In the genomic region with DNA sequence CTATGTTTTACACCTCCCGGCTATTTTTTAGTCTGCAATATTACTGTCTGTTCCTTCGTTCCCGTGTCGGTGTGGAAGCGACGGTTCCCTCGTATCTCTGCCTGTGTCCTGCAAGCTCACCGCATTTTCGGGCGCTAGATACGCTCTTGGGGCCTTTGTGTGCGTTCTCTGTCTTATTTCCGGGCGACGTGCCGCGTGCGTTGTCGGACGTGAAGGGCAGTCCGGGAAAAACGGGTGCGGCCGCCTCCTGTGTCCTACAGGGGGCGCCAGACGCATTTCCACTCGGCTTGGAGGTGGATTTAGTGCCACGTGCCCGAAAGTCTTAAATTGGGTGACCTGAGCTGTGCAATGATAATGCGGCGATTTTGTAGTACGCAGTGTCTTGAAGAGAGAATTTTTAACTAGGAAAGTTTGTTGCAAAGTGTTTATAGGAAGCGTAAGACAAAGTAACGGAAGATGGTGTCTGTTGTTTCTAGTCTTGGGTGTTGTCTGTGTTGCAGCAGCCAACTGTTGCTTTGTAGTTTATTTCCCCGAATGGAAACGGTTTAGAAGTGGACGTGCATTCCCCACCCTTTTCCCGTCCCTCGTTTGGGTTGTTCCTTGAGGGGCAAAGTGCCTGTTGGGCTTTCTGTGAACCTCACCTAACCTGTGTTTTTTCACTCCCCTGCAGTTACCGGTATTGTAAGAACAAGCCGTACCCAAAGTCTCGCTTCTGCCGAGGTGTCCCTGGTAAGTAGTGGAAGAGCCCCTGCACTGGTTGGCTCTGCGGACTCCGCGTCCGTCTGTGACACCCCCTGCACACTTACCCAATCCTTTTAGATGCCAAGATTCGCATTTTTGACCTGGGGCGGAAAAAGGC, we compare ENCODE assay signal across 8 cellular contexts. TPM values are rescaled to one million over a fixed set of nuclear protein-coding genes. Genes with fewer than 3 reads are reported as not detected.
DNase-seq lines count a peak whose midpoint lies in the region; ATAC-seq and TF ChIP-seq lines count a peak whose summit lies in the region.

No MANE protein-coding gene starts in this region.

- no peaks in the 10 kb centered on the region for H3K27me3 ChIP-seq in endodermal cell (ENCODE audit: control insufficient read depth, insufficient read depth, low read length, poor library complexity, severe bottlenecking)

- H3K9me3 Mint-ChIP-seq in endodermal cell = peaks cover 62% of the 10 kb centered on the region

- H3K4me1 ChIP-seq in endodermal cell (ENCODE audit: control insufficient read depth, insufficient read depth, low read length) (no peaks in the 10 kb centered on the region), mesodermal cell (ENCODE audit: control insufficient read depth, insufficient read depth, low read length, poor library complexity, severe bottlenecking) (no peaks in the 10 kb centered on the region)

- peak overlapping the region; percentile 96 for H3K4me3 ChIP-seq in endodermal cell (ENCODE audit: low read length)
- peak overlapping the region; percentile 65 for H3K4me3 ChIP-seq in mesodermal cell (ENCODE audit: extremely low read depth, insufficient read depth, low read length, poor library complexity, severe bottlenecking)

- H3K9me3 ChIP-seq in endodermal cell (ENCODE audit: control insufficient read depth, low read length) = no peaks in the 10 kb centered on the region
- no peaks in the 10 kb centered on the region for H3K9me3 ChIP-seq in mesodermal cell (ENCODE audit: control insufficient read depth, low read length)

- ATAC-seq in HG03460 (IDR thresholded peaks at IDR 0.05; ENCODE audit: unreplicated experiment) (peak; percentile 24), GM18868 (IDR thresholded peaks at IDR 0.05; ENCODE audit: unreplicated experiment) (no peak)

- H3K4me3 Mint-ChIP-seq in endodermal cell = peak overlapping the region; percentile 91

- peaks cover 22% of the 10 kb centered on the region for H3K36me3 ChIP-seq in endodermal cell (ENCODE audit: control insufficient read depth, insufficient read depth, low read length)
- H3K36me3 ChIP-seq in mesodermal cell (ENCODE audit: control insufficient read depth, insufficient read depth, low read length) = peaks cover 18% of the 10 kb centered on the region

- H3K27me3 Mint-ChIP-seq in endodermal cell (ENCODE audit: insufficient read depth) = no peaks in the 10 kb centered on the region

- peak; percentile 64 for TF ChIP-seq CTCF in GM10248 (IDR thresholded peaks at IDR 0.05; ENCODE audit: control extremely low read depth, extremely low read depth, low read depth, missing control alignments)
- TF ChIP-seq CTCF in endodermal cell (conservative IDR thresholded peaks at IDR 0.05) = peak; percentile 86

- peak overlapping the region; percentile 99 for H3K9ac ChIP-seq in endodermal cell (ENCODE audit: extremely low read depth, low read length, poor library complexity, severe bottlenecking)

- H3K36me3 Mint-ChIP-seq in endodermal cell (ENCODE audit: low read depth) = peaks cover 24% of the 10 kb centered on the region

- peaks cover 5% of the 10 kb centered on the region for H3K4me1 Mint-ChIP-seq in endodermal cell

- POLR2A ChIA-PET in GM10248 (lab: Yijun Ruan, JAX) = interaction anchor here (1.2 to 1.5 kb wide), 2 partner anchors 13 to 91 kb away, joined by 3 to 4 read pairs; partner anchors contain the start of gene SLC10A3

- H3K27ac ChIP-seq in endodermal cell (ENCODE audit: low read depth, low read length) (peak overlapping the region; percentile 96), mesodermal cell (ENCODE audit: low read depth, low read length, severe bottlenecking) (peak overlapping the region; percentile 98)

- CTCF ChIA-PET in GM10248 (lab: Yijun Ruan, JAX) = interaction anchor here (0.7 to 3.0 kb wide), 10 partner anchors 12 to 385 kb away, joined by 3 to 12 read pairs (median 4); partner anchors contain the start of genes EMD, FLNA and TAFAZZIN

- peak overlapping the region; percentile 98 for H3K27ac Mint-ChIP-seq in endodermal cell

- DNase-seq in GM10248 (ENCODE audit: extremely low spot score) (peak; percentile 50), NOMO-1 (lab: John Stamatoyannopoulos, UW; ENCODE audit: unreplicated experiment in 2 of 2) (peak; percentile 65 to 71), endodermal cell (peak; percentile 85)
- peak; percentile 80 for DNase-seq in activated CD8-positive, alpha-beta memory T cell treated with anti-CD3 and anti-CD28 coated beads, Interleukin-2, amount 50 U/mL, for 4 hours
- peak; percentile 54 for DNase-seq in stimulated activated CD8-positive, alpha-beta memory T cell treated with anti-CD3 and anti-CD28 coated beads, Interleukin-15, amount 100 ng/mL, for 1 hour (ENCODE audit: low read depth)

- 1 to 9% methylated on average over 10 to 49 of the region's 49 CpGs for WGBS in endodermal cell (ENCODE audit: insufficient coverage in 1 of 2, insufficient read length in 1 of 2), 2 experiments
- 0 to 1% methylated on average over 10 to 29 of the region's 49 CpGs for WGBS in mesodermal cell (ENCODE audit: insufficient coverage in 2 of 2), 2 experiments

RNA-seq across cellular contexts. Expression of gene RPL10, which starts 0.7 kb away (rescaled TPM):
- 1,000 to 10,000 TPM; 2,142 to 2,551 TPM for total RNA-seq in endodermal cell
- 2,954 TPM for polyA plus RNA-seq in endodermal cell (2013, experiment 1 of 2)
- 2,652 TPM for polyA plus RNA-seq in endodermal cell (2013, experiment 2 of 2)
- polyA plus RNA-seq in mesodermal cell (2013, experiment 1 of 2) = 3,353 TPM
- 3,098 TPM for polyA plus RNA-seq in mesodermal cell (2013, experiment 2 of 2)

RNA-seq across cellular contexts. Expression of gene DNASE1L1, which starts 10.2 kb away (rescaled TPM):
- total RNA-seq in endodermal cell = 10 to 100 TPM; 13.8 to 17.0 TPM
- polyA plus RNA-seq in endodermal cell (2013, experiment 1 of 2) = 13.1 TPM
- 10.9 TPM for polyA plus RNA-seq in endodermal cell (2013, experiment 2 of 2)
- 20.7 TPM for polyA plus RNA-seq in mesodermal cell (2013, experiment 1 of 2)
- polyA plus RNA-seq in mesodermal cell (2013, experiment 2 of 2) = 18.9 TPM

RNA-seq across cellular contexts. Expression of gene TAFAZZIN, which starts 12.4 kb away (rescaled TPM):
- total RNA-seq in endodermal cell = 10 to 100 TPM; 32.9 to 62.9 TPM
- 40.6 TPM for polyA plus RNA-seq in endodermal cell (2013, experiment 1 of 2)
- 39.8 TPM for polyA plus RNA-seq in endodermal cell (2013, experiment 2 of 2)
- polyA plus RNA-seq in mesodermal cell (2013, experiment 1 of 2) = 38.4 TPM
- 28.4 TPM for polyA plus RNA-seq in mesodermal cell (2013, experiment 2 of 2)

RNA-seq across cellular contexts. Expression of gene EMD, which starts 19.8 kb away (rescaled TPM):
- 10 to 100 TPM; 60.3 to 76.4 TPM for total RNA-seq in endodermal cell
- 91.0 TPM for polyA plus RNA-seq in endodermal cell (2013, experiment 1 of 2)
- 77.9 TPM for polyA plus RNA-seq in endodermal cell (2013, experiment 2 of 2)
- 86.7 TPM for polyA plus RNA-seq in mesodermal cell (2013, experiment 1 of 2)
- polyA plus RNA-seq in mesodermal cell (2013, experiment 2 of 2) = 71.3 TPM

RNA-seq across cellular contexts. Expression of gene FLNA, which starts 24.5 kb away (rescaled TPM):
- 1,000 to 10,000 TPM; 1,074 to 1,251 TPM for total RNA-seq in endodermal cell
- polyA plus RNA-seq in endodermal cell (2013, experiment 1 of 2) = 609 TPM
- polyA plus RNA-seq in endodermal cell (2013, experiment 2 of 2) = 609 TPM
- 684 TPM for polyA plus RNA-seq in mesodermal cell (2013, experiment 1 of 2)
- polyA plus RNA-seq in mesodermal cell (2013, experiment 2 of 2) = 564 TPM
